ENCODE assay signal across 6 cellular contexts in genomic region chr12:131429652-131430051, GRCh38.
DNase-seq lines count a peak whose midpoint lies in the region; ATAC-seq and TF ChIP-seq lines count a peak whose summit lies in the region.
"Not testable (repeated sequence)": the region's sequence is repeated elsewhere in the genome, so short reads cannot be mapped to it uniquely, and the experiment has no call there.

No MANE protein-coding gene starts in this region.

- H4K8ac ChIP-seq in H9 (replicated peaks; ENCODE audit: insufficient read length, low read depth, low read length), result not testable (repeated sequence)

- H3K56ac ChIP-seq in H9 (ENCODE audit: insufficient read length, low read depth, low read length), result not testable (repeated sequence)

- H3K4me3 ChIP-seq in left lung, stomach: not testable (repeated sequence)

- H4K91ac ChIP-seq in H9 (ENCODE audit: insufficient read length, low read depth, low read length), result not testable (repeated sequence)

- H3K27me3 ChIP-seq in H9 (ENCODE audit: insufficient read depth, low read length), result not testable (repeated sequence)
- H3K27me3 ChIP-seq in left lung (peaks cover 0 to 38% of the 10 kb centered on the region in 2 donors), stomach (peaks cover 0 to 39% (median 0%) of the 10 kb centered on the region in 3 donors)

- not testable (repeated sequence) for TF ChIP-seq POLR2A in stomach (IDR thresholded peaks at IDR 0.05)

- not testable (repeated sequence) for H3K4me2 ChIP-seq in H9 (ENCODE audit: insufficient read depth, insufficient read length, low read length)

- WGBS in H9 (ENCODE audit: extremely low coverage, insufficient read length, low lambda C conversion rate), result no CpG with 5 or more reads among the region's 10 CpGs
- 19 to 47% (median 30%) methylated on average over 5 to 9 of the region's 10 CpGs for WGBS in stomach, 5 donors

- H3K36me3 Mint-ChIP-seq in H9 (ENCODE audit: insufficient read depth in 1 of 3, low read depth in 3 of 3), result peaks cover 9 to 25% (median 19%) of the 10 kb centered on the region in 3 experiments
- H3K36me3 Mint-ChIP-seq in WTC11, result peaks cover 25% of the 10 kb centered on the region
- H3K36me3 Mint-ChIP-seq in natural killer cell treated with Interleukin-12 subunit alpha and Interleukin-12 subunit beta and Interleukin-15 and Interleukin-18, amount 100 ng/mL, for 72 hours, result not testable (repeated sequence)

- H3K4me1 Mint-ChIP-seq in H9, result peaks cover 18 to 19% of the 10 kb centered on the region in 2 experiments
- H3K4me1 Mint-ChIP-seq in WTC11, result peaks cover 14% of the 10 kb centered on the region
- H3K4me1 Mint-ChIP-seq in natural killer cell treated with Interleukin-12 subunit alpha and Interleukin-12 subunit beta and Interleukin-15 and Interleukin-18, amount 100 ng/mL, for 72 hours (ENCODE audit: low read depth in 2 of 2), result not testable (repeated sequence)

- not testable (repeated sequence) for H4K5ac ChIP-seq in H9 (ENCODE audit: insufficient read length, low read depth, low read length)

- not testable (repeated sequence) for H3K23me2 ChIP-seq in H9 (ENCODE audit: insufficient read length, low read depth, low read length, poor library complexity, severe bottlenecking)

- H3K9ac ChIP-seq in H9 (ENCODE audit: extremely low read depth, insufficient read length, low read length), result not testable (repeated sequence)

- H3K4ac ChIP-seq in H9 (ENCODE audit: low read depth, low read length), result not testable (repeated sequence)

- TF ChIP-seq CTCF in H9 (conservative IDR thresholded peaks at IDR 0.05); WTC11 (IDR thresholded peaks at IDR 0.05); left lung (IDR thresholded peaks at IDR 0.05); stomach (IDR thresholded peaks at IDR 0.05): not testable (repeated sequence)

- peak overlapping the region in 1 of 3 experiments; percentile 92; a peak in 2 of 7 replicates for H3K27ac Mint-ChIP-seq in H9
- not testable (repeated sequence) for H3K27ac Mint-ChIP-seq in WTC11; natural killer cell treated with Interleukin-12 subunit alpha and Interleukin-12 subunit beta and Interleukin-15 and Interleukin-18, amount 100 ng/mL, for 72 hours

- H3K27me3 Mint-ChIP-seq in H9 (ENCODE audit: low read depth) (peaks cover 15% of the 10 kb centered on the region), WTC11 (ENCODE audit: low read depth) (peaks cover 16% of the 10 kb centered on the region)
- H3K27me3 Mint-ChIP-seq in natural killer cell treated with Interleukin-12 subunit alpha and Interleukin-12 subunit beta and Interleukin-15 and Interleukin-18, amount 100 ng/mL, for 72 hours, result peaks cover 14 to 19% of the 10 kb centered on the region in 2 donors

- H3K9me3 Mint-ChIP-seq in H9 (peaks cover 25 to 26% of the 10 kb centered on the region in 2 experiments), WTC11 (peaks cover 31% of the 10 kb centered on the region)
- H3K9me3 Mint-ChIP-seq in natural killer cell treated with Interleukin-12 subunit alpha and Interleukin-12 subunit beta and Interleukin-15 and Interleukin-18, amount 100 ng/mL, for 72 hours, result not testable (repeated sequence)

- H3K36me3 ChIP-seq in left lung, stomach: not testable (repeated sequence)

- not testable (repeated sequence) for H2BK5ac ChIP-seq in H9 (ENCODE audit: insufficient read length, low read length)

- not testable (repeated sequence) for H2BK15ac ChIP-seq in H9 (ENCODE audit: low read depth, low read length)

- intact Hi-C loops in cardiac septum (cut with DNase I); left lung (cut with DNase I); stomach (cut with DNase I; ENCODE audit: low total_unique reads): not testable (repeated sequence)

- CTCF ChIA-PET in WTC11 (lab: Charles Lee), result interaction anchor here (1.1 kb wide), 1 partner anchor 25 kb away, joined by 3 read pairs; no protein-coding TSS in a partner anchor

- ATAC-seq in WTC11 (peak; percentile 20), left lung (peak; percentile 57)
- not testable (repeated sequence) for ATAC-seq in natural killer cell treated with Interleukin-12 subunit alpha and Interleukin-12 subunit beta and Interleukin-15 and Interleukin-18, amount 100 ng/mL, for 72 hours

- H3K79me1 ChIP-seq in H9 (ENCODE audit: insufficient read depth, low read depth, low read length, poor library complexity, severe bottlenecking), result not testable (repeated sequence)

- not testable (repeated sequence) for TF ChIP-seq EP300 in stomach (IDR thresholded peaks at IDR 0.05)

- H2BK120ac ChIP-seq in H9 (ENCODE audit: low read depth, low read length, poor library complexity, severe bottlenecking), result not testable (repeated sequence)

- H3T11ph ChIP-seq in H9 (ENCODE audit: low read length), result not testable (repeated sequence)

- not testable (repeated sequence) for H3K18ac ChIP-seq in H9 (ENCODE audit: insufficient read length, low read depth, low read length)

- not testable (repeated sequence) for H2AK5ac ChIP-seq in H9 (ENCODE audit: insufficient read length, low read length)

- not testable (repeated sequence) for DNase-seq in H9; WTC11 (ENCODE audit: low spot score); left lung
- DNase-seq in cardiac septum (ENCODE audit: low spot score), result peak; percentile 19
- DNase-seq in natural killer cell treated with Interleukin-12 subunit alpha and Interleukin-12 subunit beta and Interleukin-15 and Interleukin-18, amount 100 ng/mL, for 72 hours (ENCODE audit: low spot score), result peak; percentile 16
- DNase-seq in stomach, result peak; percentile 3

- POLR2A ChIA-PET in WTC11 (lab: Charles Lee), result not testable (repeated sequence)

- not testable (repeated sequence) for H3K4me1 ChIP-seq in H9 (ENCODE audit: insufficient read depth, low read length); left lung; stomach

- not testable (repeated sequence) for H3K14ac ChIP-seq in H9 (ENCODE audit: insufficient read depth, low read length)

- H3K27ac ChIP-seq in H9 (ENCODE audit: insufficient read length, low read depth, low read length); left lung; stomach: not testable (repeated sequence)

- not testable (repeated sequence) for H2BK12ac ChIP-seq in H9 (ENCODE audit: insufficient read length, low read depth, low read length)

- peak overlapping the region; percentile 95 for H2BK20ac ChIP-seq in H9 (ENCODE audit: low read depth, low read length, poor library complexity, severe bottlenecking)

- not testable (repeated sequence) for H2AFZ ChIP-seq in H9 (ENCODE audit: low read length)

- H3K79me2 ChIP-seq in H9 (ENCODE audit: insufficient read depth, low read length), result not testable (repeated sequence)

- H4K20me1 ChIP-seq in H9 (ENCODE audit: control insufficient read depth, insufficient read depth, insufficient read length), result not testable (repeated sequence)

- H3K9me3 ChIP-seq in H9 (ENCODE audit: control insufficient read depth, low read depth, low read length); left lung: not testable (repeated sequence)
- peaks cover 0 to 21% (median 16%) of the 10 kb centered on the region in 4 donors for H3K9me3 ChIP-seq in stomach

- not testable (repeated sequence) for H3K4me3 Mint-ChIP-seq in H9; WTC11; natural killer cell treated with Interleukin-12 subunit alpha and Interleukin-12 subunit beta and Interleukin-15 and Interleukin-18, amount 100 ng/mL, for 72 hours

- H3K23ac ChIP-seq in H9 (ENCODE audit: insufficient read length, low read depth, low read length), result not testable (repeated sequence)
